Comparison of ENCODE assay signal across 8 cellular contexts in the genomic region with DNA sequence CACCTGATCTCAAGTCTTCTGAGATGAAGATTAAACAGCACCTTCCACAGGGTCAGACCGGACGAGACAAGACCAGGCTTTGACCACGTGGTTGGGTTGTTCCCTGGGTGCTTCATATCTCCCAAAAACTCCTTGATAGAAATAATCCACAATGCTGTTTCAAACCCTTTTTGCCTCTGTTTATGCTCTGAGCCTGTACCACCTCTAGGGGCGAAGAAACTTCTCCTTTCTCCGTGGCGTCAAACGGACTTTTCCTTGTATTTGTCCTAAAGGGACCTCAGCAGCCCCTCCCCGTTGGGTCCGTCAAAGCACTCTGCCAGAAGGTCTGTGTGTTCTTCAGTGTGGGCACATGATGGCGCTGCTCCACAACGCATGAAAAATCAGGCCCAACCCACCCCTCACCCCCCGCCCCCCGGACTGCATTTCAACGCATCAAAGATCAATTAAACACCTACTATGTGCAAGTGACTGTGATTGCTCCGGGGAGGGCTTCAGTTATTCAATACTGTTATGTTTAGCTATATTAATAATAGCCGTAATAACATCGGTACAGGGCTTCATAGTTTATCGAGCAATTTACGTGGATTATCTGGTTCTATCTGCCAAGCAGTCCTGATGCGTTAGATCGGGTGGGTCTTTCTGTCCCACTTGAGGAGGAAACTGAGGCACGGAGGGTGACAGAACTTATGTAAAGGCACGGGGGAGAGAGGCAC.
DNase-seq lines count a peak whose midpoint lies in the region; ATAC-seq and TF ChIP-seq lines count a peak whose summit lies in the region.

No MANE protein-coding gene starts in this region.

- H3K36me3 Mint-ChIP-seq in nephron progenitor cell (ENCODE audit: low read depth), result no peaks in the 10 kb centered on the region

- peak overlapping the region; percentile 56 for H3K4me3 Mint-ChIP-seq in nephron progenitor cell

- ATAC-seq in HG03565 (IDR thresholded peaks at IDR 0.05; ENCODE audit: unreplicated experiment), result no peak

- peak; percentile 65 for TF ChIP-seq CTCF in nephron progenitor cell (IDR thresholded peaks at IDR 0.05)

- H3K9me3 Mint-ChIP-seq in nephron progenitor cell, result no peaks in the 10 kb centered on the region

- DNase-seq in activated CD4-positive, alpha-beta T cell treated with anti-CD3 and anti-CD28 coated beads for 24 hours (ENCODE audit: low read depth in 2 of 2), result peak; percentile 9 to 11
- no peak for DNase-seq in activated CD4-positive, alpha-beta T cell treated with anti-CD3 and anti-CD28 coated beads, Interleukin-2, amount 50 U/mL, for 4 hours
- DNase-seq in MV-4-11 (lab: John Stamatoyannopoulos, UW) (peak; percentile 76), UCSD-AML1 (lab: John Stamatoyannopoulos, UW; ENCODE audit: unreplicated experiment) (peak; percentile 67), erythroblast (lab: John Stamatoyannopoulos, UW) (peak; percentile 66 to 71), nephron progenitor cell (peak; percentile 67), NCI-H2107 treated with DMSO at 0.1 percent for 48 hours (lab: John Stamatoyannopoulos, UW; ENCODE audit: unreplicated experiment) (no peak)

- no peak for TF ChIP-seq POLR2A in erythroblast (IDR thresholded peaks at IDR 0.05; ENCODE audit: low read length)

- H3K4me1 Mint-ChIP-seq in nephron progenitor cell, result peaks cover 46% of the 10 kb centered on the region

- no peak overlapping the region for H3K27ac Mint-ChIP-seq in nephron progenitor cell

- H3K27me3 Mint-ChIP-seq in nephron progenitor cell (ENCODE audit: low read depth, poor library complexity), result peaks cover 21% of the 10 kb centered on the region

Comparison
In these comparisons a context has a peak if more than half of its experiments do, and no peak if none do; other contexts are left out.
1. DNase-seq: peak in activated CD4-positive, alpha-beta T cell treated with anti-CD3 and anti-CD28 coated beads for 24 hours (2 of 2), MV-4-11 (single experiment), UCSD-AML1 (single experiment), erythroblast (2 of 2) and nephron progenitor cell (single experiment); none in activated CD4-positive, alpha-beta T cell treated with anti-CD3 and anti-CD28 coated beads, Interleukin-2, amount 50 U/mL, for 4 hours (0 of 2) and NCI-H2107 treated with DMSO at 0.1 percent for 48 hours (single experiment).